ENCODE assay signal across 2 cellular contexts in genomic region chr10:73094986-73095478, GRCh38.
TF ChIP-seq lines count a peak whose summit lies in the region.

No MANE protein-coding gene starts in this region.

TF ChIP-seq in SK-N-SH, 30 proteins besides CTCF, POLR2A, EP300 and RAD21 (continued from another document):
- TF ChIP-seq REST (IDR thresholded peaks at IDR 0.05; ENCODE audit: low read depth, low read length), result no peak
- no peak for TF ChIP-seq PBX3 (IDR thresholded peaks at IDR 0.05)
TF ChIP-seq in SK-N-SH: peak in this region for 0.

TF ChIP-seq in SK-N-SH treated with all-trans-retinoic acid at 6 μM for 48 hours, 23 proteins besides CTCF, POLR2A, EP300 and RAD21 (continued from another document):
- TF ChIP-seq CREB5 (CRISPR knock-in tag; IDR thresholded peaks at IDR 0.05; ENCODE audit: low read depth) (no peak), POU6F1 (CRISPR knock-in tag; IDR thresholded peaks at IDR 0.05; ENCODE audit: borderline replicate concordance, low read depth) (no peak)
